Comparison of ENCODE assay signal across 9 cellular contexts in the genomic region with DNA sequence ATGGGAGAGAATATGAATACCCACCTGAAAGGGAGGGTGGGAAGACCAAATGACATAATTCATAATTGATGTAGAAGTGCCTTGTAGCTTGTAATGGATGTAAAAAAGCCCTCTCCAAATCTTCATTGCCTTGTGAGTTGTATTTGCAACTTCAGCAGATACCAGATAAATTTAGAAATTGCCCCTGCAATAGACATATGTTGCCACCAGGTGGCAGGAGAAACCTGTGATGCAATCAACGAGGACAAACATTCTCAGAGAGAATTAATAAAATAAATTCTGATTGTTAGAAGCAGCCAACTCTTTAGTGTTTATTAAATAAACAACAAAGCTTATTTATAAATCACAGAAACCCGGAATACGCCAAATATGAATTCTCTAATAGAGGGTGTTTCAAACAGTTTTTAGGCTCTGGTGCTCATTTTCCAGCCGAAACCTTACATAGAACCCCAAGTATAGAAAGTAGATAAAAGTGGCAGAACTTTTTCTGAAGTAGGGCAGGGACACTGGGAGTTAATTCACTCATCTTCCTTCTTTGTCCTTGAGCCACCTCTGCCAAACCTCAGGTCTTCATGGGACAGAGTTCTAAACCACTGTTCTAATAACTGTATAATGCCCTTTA.
A peak's percentile ranks its signal among the peaks of the same experiment; 100 is the strongest.
DNase-seq lines count a peak whose midpoint lies in the region; ATAC-seq and TF ChIP-seq lines count a peak whose summit lies in the region.
"Had no signal": no experiment of that assay in that cellular context is flagged by ENCODE, and none has a peak within 500 bp of the region (broad histone marks: within the 10 kb centered on the region; RNA-seq: fewer than 3 reads in every experiment).

No MANE protein-coding gene starts in this region.

- ATAC-seq in GM19351 (IDR thresholded peaks at IDR 0.05; ENCODE audit: unreplicated experiment), result peak; percentile 69
- ATAC-seq in GM18498 (IDR thresholded peaks at IDR 0.05; ENCODE audit: unreplicated experiment), result no peak

- H3K9me3 ChIP-seq in Caco-2, result no peaks in the 10 kb centered on the region
- no peaks in the 10 kb centered on the region for H3K9me3 ChIP-seq in ovary
- H3K9me3 ChIP-seq: SJSA1 had no signal

- H3K4me1 ChIP-seq in Caco-2, result no peaks in the 10 kb centered on the region
- no peaks in the 10 kb centered on the region for H3K4me1 ChIP-seq in mesendoderm (ENCODE audit: control insufficient read depth, low read depth, low read length)
- H3K4me1 ChIP-seq in ovary (ENCODE audit: insufficient read depth), result peaks cover 4% of the 10 kb centered on the region

- POLR2A ChIA-PET in Caco-2 (lab: Charles Lee), result no interaction called here

- no peak overlapping the region for H2AK5ac ChIP-seq in mesendoderm (ENCODE audit: low read length)

- H3K4me3 Mint-ChIP-seq in Caco-2 (ENCODE audit: unreplicated experiment), result no peak overlapping the region

- H3K9ac ChIP-seq in mesendoderm (ENCODE audit: low read length), result no peak overlapping the region

- H2BK15ac ChIP-seq in mesendoderm (replicated peaks; ENCODE audit: low read depth), result no peak overlapping the region

- no peaks in the 10 kb centered on the region for H3K36me3 Mint-ChIP-seq in Caco-2 (ENCODE audit: insufficient read depth, unreplicated experiment)

- H3K27ac ChIP-seq in mesendoderm (ENCODE audit: low read depth, low read length), result no peak overlapping the region
- no peak overlapping the region for H3K27ac ChIP-seq in ovary
- H3K27ac ChIP-seq: SJSA1 had no signal

- no peak overlapping the region for H2BK120ac ChIP-seq in mesendoderm (ENCODE audit: low read depth, low read length)

- no peaks in the 10 kb centered on the region for H3K4me1 Mint-ChIP-seq in Caco-2 (ENCODE audit: low read depth, unreplicated experiment)

- no peak overlapping the region for H3K18ac ChIP-seq in mesendoderm (ENCODE audit: low read length)

- no peak for TF ChIP-seq POLR2A in ovary (IDR thresholded peaks at IDR 0.05)

- H3K23ac ChIP-seq in mesendoderm (ENCODE audit: low read length), result no peak overlapping the region

- H3K36me3 ChIP-seq in Caco-2 (ENCODE audit: control insufficient read depth, insufficient read depth, low read length) (no peaks in the 10 kb centered on the region), mesendoderm (ENCODE audit: control insufficient read depth, insufficient read depth, low read length) (no peaks in the 10 kb centered on the region), ovary (no peaks in the 10 kb centered on the region)
- H3K36me3 ChIP-seq: SJSA1 had no signal

- no peaks in the 10 kb centered on the region for H3K79me2 ChIP-seq in mesendoderm (ENCODE audit: control insufficient read depth, insufficient read depth, low read length)

- H4K5ac ChIP-seq in mesendoderm (ENCODE audit: low read length), result no peak overlapping the region

- CTCF ChIA-PET in Caco-2 (lab: Charles Lee), result interaction anchor here (0.7 to 1.7 kb wide), 2 partner anchors 22 to 40 kb away, joined by 5 to 12 read pairs; no protein-coding TSS in a partner anchor

- no peaks in the 10 kb centered on the region for H3K27me3 Mint-ChIP-seq in Caco-2 (ENCODE audit: insufficient read depth, unreplicated experiment)

- intact Hi-C loops in Caco-2 (cut with micrococcal nuclease; ENCODE audit: unreplicated experiment), result loop anchor here (1.0 kb wide), 1 partner anchor 39 kb away; no protein-coding TSS in a partner anchor
- intact Hi-C loops in ovary (cut with DNase I), result no loop called here

- WGBS in mesendoderm (ENCODE audit: extremely low coverage, insufficient coverage, low lambda C conversion rate), result no CpG with 5 or more reads among the region's 4 CpGs
- 35 to 44% (median 40%) methylated on average over 4 of the region's 4 CpGs for WGBS in ovary, 3 donors

- no peak overlapping the region for H3K27ac Mint-ChIP-seq in Caco-2 (ENCODE audit: unreplicated experiment)

- peak in 1 of 2 experiments; percentile 10 for DNase-seq in Caco-2
- peak; percentile 17 for DNase-seq in NCI-H226
- peak; percentile 56 to 60 for DNase-seq in cardiac fibroblast (ENCODE audit: low read depth in 2 of 2)
- peak; percentile 50 for DNase-seq in mesendoderm
- no peak for DNase-seq in ovary
- DNase-seq in effector CD8-positive, alpha-beta T cell (lab: John Stamatoyannopoulos, UW), result no peak

- no peak overlapping the region for H2BK5ac ChIP-seq in mesendoderm (ENCODE audit: low read length)

- TF ChIP-seq EP300 in ovary (IDR thresholded peaks at IDR 0.05), result no peak

- no peaks in the 10 kb centered on the region for H3K9me3 Mint-ChIP-seq in Caco-2 (ENCODE audit: unreplicated experiment)

- no TSS peak for BruUV-seq in Caco-2 (replicated peaks; lab: Mats Ljungman, UMichigan)

- no peak overlapping the region for H3K4me3 ChIP-seq in Caco-2 (ENCODE audit: low read depth, low read length)
- no peak overlapping the region for H3K4me3 ChIP-seq in cardiac fibroblast (replicated peaks in 1 of 2; ENCODE audit: low read depth in 2 of 2, low read length in 2 of 2)
- no peak overlapping the region for H3K4me3 ChIP-seq in mesendoderm (ENCODE audit: low read length)
- H3K4me3 ChIP-seq in ovary, result no peak overlapping the region
- H3K4me3 ChIP-seq: SJSA1 had no signal

- TF ChIP-seq CTCF in Caco-2 (IDR thresholded peaks at IDR 0.05; ENCODE audit: insufficient read depth in 1 of 2, low read depth in 1 of 2, low read length in 1 of 2, severe bottlenecking in 1 of 2, unreplicated experiment in 1 of 2) (peak; percentile 43 to 60), cardiac fibroblast (IDR thresholded peaks at IDR 0.05; ENCODE audit: low read depth, low read length) (peak; percentile 76), ovary (IDR thresholded peaks at IDR 0.05) (no peak)

- H3K79me1 ChIP-seq in mesendoderm (ENCODE audit: low read length), result no peaks in the 10 kb centered on the region

- H3K56ac ChIP-seq in mesendoderm (ENCODE audit: low read length), result no peak overlapping the region

- H3K27me3 ChIP-seq in Caco-2 (replicated peaks; ENCODE audit: control insufficient read depth, insufficient read depth, low read length) (no peaks in the 10 kb centered on the region), mesendoderm (ENCODE audit: insufficient read depth, low read length, poor library complexity) (no peaks in the 10 kb centered on the region), ovary (no peaks in the 10 kb centered on the region)
- H3K27me3 ChIP-seq: SJSA1 had no signal

- no peak overlapping the region for H4K8ac ChIP-seq in mesendoderm (ENCODE audit: low read depth, low read length)

- H3K4ac ChIP-seq in mesendoderm (ENCODE audit: low read depth, low read length), result no peak overlapping the region

- H3K4me2 ChIP-seq in mesendoderm (ENCODE audit: low read length), result no peak overlapping the region

Comparison
In these comparisons a context has a peak if more than half of its experiments do, and no peak if none do; other contexts are left out.
1. DNase-seq: peak in NCI-H226 (single experiment), cardiac fibroblast (2 of 2) and mesendoderm (single experiment); none in ovary (0 of 5) and effector CD8-positive, alpha-beta T cell (single experiment).
2. CTCF ChIP-seq: peak in Caco-2 (2 of 2) and cardiac fibroblast (single experiment); none in ovary (0 of 3).